ENCODE assay signal across 14 cellular contexts in the genomic region with DNA sequence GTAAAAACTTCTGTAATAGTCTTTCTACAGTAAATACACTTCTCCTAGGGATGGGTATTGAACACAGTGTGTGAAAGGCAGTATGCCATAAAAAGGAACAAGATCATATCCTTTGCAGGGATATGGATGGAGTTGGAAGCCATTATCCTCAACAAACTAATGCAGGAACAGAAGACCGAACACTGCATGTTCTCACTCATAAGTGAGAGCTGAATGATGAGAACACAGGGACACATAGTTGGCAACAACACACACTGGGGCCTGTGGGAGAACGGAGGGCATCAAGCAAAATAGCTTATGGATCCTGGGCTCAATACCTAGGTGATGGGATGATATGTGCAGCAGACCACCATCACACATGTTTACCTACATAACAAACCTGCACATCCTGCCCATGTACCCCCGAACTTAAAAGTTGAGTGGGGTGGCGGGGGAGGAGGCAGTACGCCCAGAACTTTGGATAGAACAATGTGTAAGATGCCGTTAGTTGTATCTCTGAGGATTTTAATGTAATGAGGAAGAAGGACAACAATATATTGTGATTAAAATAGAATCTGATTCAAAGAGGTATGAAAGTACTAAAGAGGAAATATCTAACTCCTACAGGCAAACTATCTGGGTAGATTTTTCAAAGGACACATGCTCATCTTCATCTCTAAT.
"Had no signal": no experiment of that assay in that cellular context is flagged by ENCODE, and none has a peak within 500 bp of the region (broad histone marks: within the 10 kb centered on the region; RNA-seq: fewer than 3 reads in every experiment).

No MANE protein-coding gene starts in this region.

- H3K27ac ChIP-seq: neutrophil, ovary, sigmoid colon had no signal

- ATAC-seq: mucosa of descending colon; naive thymus-derived CD8-positive, alpha-beta T cell had no signal

- DNase-seq: cortex of kidney; dorsolateral prefrontal cortex; effector memory CD4-positive, alpha-beta T cell; immature natural killer cell; mammary epithelial cell; mucosa of descending colon; naive thymus-derived CD8-positive, alpha-beta T cell; ovary; sigmoid colon; small intestine; stimulated activated CD4-positive, alpha-beta T cell treated with anti-CD3 and anti-CD28 coated beads, Interleukin-12 subunit alpha, Interleukin-12 subunit beta, amount 100 ng/mL, for 4 hours; stimulated activated naive CD4-positive, alpha-beta T cell treated with Interleukin-2 at 50 U/mL for 16 hours; trophoblast cell had no signal

- H3K9me3 ChIP-seq: mucosa of descending colon, neutrophil, ovary, sigmoid colon had no signal

- H3K36me3 ChIP-seq: neutrophil, ovary, sigmoid colon had no signal

- H3K4me3 ChIP-seq: dorsolateral prefrontal cortex, mucosa of descending colon, ovary, sigmoid colon had no signal

- H3K27me3 ChIP-seq: dorsolateral prefrontal cortex, neutrophil, ovary, sigmoid colon had no signal
